In genomic region chr1:68490046-68490651, GRCh38 we compare ENCODE assay signal across 29 cellular contexts. TPM values are rescaled to one million over a fixed set of nuclear protein-coding genes. Genes with fewer than 3 reads are reported as not detected.
"Had no signal": no experiment of that assay in that cellular context is flagged by ENCODE, and none has a peak within 500 bp of the region (broad histone marks: within the 10 kb centered on the region; RNA-seq: fewer than 3 reads in every experiment).

No MANE protein-coding gene starts in this region.

- ATAC-seq: activated T-cell treated with anti-CD3 and anti-CD28 coated beads, Interleukin-2, amount 50 U/mL, for 4 hours; activated T-helper 17 cell treated with anti-CD3 and anti-CD28 coated beads, Interleukin-2, amount 50 U/mL, for 72 hours; Right ventricle myocardium inferior; T-cell had no signal

- FAIRE-seq: astrocyte, TTC549 had no signal

- H3K4me3 ChIP-seq: SK-N-MC had no signal

- DNase-seq: activated B cell treated with CpG ODN at 0.5 μM for 24 hours; activated CD4-positive, alpha-beta T cell treated with anti-CD3 and anti-CD28 coated beads for 1 hour; activated CD4-positive, alpha-beta T cell treated with anti-CD3 and anti-CD28 coated beads, Interleukin-2, amount 10 ng/mL, durations not matched to agents 24 days and 14 days; activated CD4-positive, alpha-beta T cell treated with anti-CD3 and anti-CD28 coated beads, Interleukin-2, amount 50 U/mL, for 48 hours; activated gamma-delta T cell; activated naive CD4-positive, alpha-beta T cell treated with anti-CD3 and anti-CD28 coated beads for 36 hours; activated T-cell treated with anti-CD3 and anti-CD28 coated beads, Interleukin-2, amount 50 U/mL, for 4 hours; amygdala; caudate nucleus; Kasumi-1; NCI-H1092 treated with DMSO at 0.1 percent for 48 hours; NCI-H1417 treated with DMSO at 0.1 percent for 48 hours; NCI-H1694; NCI-H2029 treated with DMSO at 0.1 percent for 48 hours; NCI-H345; NCI-H510A; NCI-H526 treated with DMSO at 0.1 percent for 48 hours; NCI-H82; T-cell; T-helper 2 cell; T1000 had no signal

- H3K27ac ChIP-seq: SK-N-MC had no signal

RNA-seq across cellular contexts. Expression of gene RPE65, which starts 40.4 kb away (rescaled TPM):
- total RNA-seq: activated B cell treated with CpG ODN at 0.5 μM for 24 hours; activated CD4-positive, alpha-beta T cell treated with anti-CD3 and anti-CD28 coated beads, Interleukin-2, amount 10 ng/mL, durations not matched to agents 24 days and 14 days; activated naive CD4-positive, alpha-beta T cell treated with anti-CD3 and anti-CD28 coated beads for 36 hours; activated T-cell treated with anti-CD3 and anti-CD28 coated beads, Interleukin-2, amount 50 U/mL, for 4 hours; activated T-helper 17 cell treated with anti-CD3 and anti-CD28 coated beads, Interleukin-2, amount 50 U/mL, for 72 hours; M059J; OCI-LY7; Right ventricle myocardium inferior; RPMI7951; T-cell had no signal
